In the genomic region with DNA sequence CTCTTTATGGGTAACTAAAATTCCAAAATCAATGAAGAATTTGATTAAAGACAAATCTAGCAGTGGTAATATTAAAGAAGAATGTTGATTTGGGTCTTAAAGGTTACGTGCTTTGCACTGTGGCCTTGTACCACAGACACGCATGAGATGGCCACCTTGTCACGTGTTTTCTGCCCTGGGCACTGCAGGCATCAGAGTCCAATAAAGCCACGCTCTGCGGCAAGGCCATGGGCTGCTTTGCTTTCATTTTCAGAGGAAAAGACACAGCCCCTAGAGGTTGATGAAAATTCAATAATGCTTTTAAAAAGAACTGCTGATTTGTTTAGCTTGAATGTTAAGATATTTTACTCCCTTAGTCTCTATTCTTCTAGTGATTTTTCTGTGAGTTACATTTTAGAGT, we compare ENCODE assay signal across 13 cellular contexts. TPM values are rescaled to one million over a fixed set of nuclear protein-coding genes. Genes with fewer than 3 reads are reported as not detected.
A peak's percentile ranks its signal among the peaks of the same experiment; 100 is the strongest.
DNase-seq lines count a peak whose midpoint lies in the region; ATAC-seq and TF ChIP-seq lines count a peak whose summit lies in the region.
"Had no signal": no experiment of that assay in that cellular context is flagged by ENCODE, and none has a peak within 500 bp of the region (broad histone marks: within the 10 kb centered on the region; RNA-seq: fewer than 3 reads in every experiment).

No MANE protein-coding gene starts in this region.

- H3K4me1 ChIP-seq in ACC112 (ENCODE audit: control insufficient read depth, insufficient read depth, low read length, unreplicated experiment) (peaks cover 72% of the 10 kb centered on the region), mesenchymal stem cell (ENCODE audit: control insufficient read depth, insufficient read depth, low read depth, low read length) (peaks cover 3% of the 10 kb centered on the region)

- ATAC-seq in HG03457 (IDR thresholded peaks at IDR 0.05; ENCODE audit: unreplicated experiment) = no peak
- no peak for ATAC-seq in WTC11
- ATAC-seq: activated naive CD8-positive, alpha-beta T cell treated with anti-CD3 and anti-CD28 coated beads, Interleukin-2, amount 50 U/mL, for 24 hours had no signal

- H3K4me3 Mint-ChIP-seq in WTC11 = no peak overlapping the region
- H3K4me3 Mint-ChIP-seq: activated naive CD8-positive, alpha-beta T cell treated with anti-CD3 and anti-CD28 coated beads, Interleukin-2, amount 50 U/mL, for 24 hours had no signal

- H3K27ac Mint-ChIP-seq in WTC11 = no peak overlapping the region; the same call in 1 of the 2 replicates
- H3K27ac Mint-ChIP-seq: activated naive CD8-positive, alpha-beta T cell treated with anti-CD3 and anti-CD28 coated beads, Interleukin-2, amount 50 U/mL, for 24 hours had no signal

- H2AK5ac ChIP-seq in mesenchymal stem cell (ENCODE audit: low read length, severe bottlenecking) = peak overlapping the region; percentile 33

- no peaks in the 10 kb centered on the region for H3K9me3 Mint-ChIP-seq in WTC11
- H3K9me3 Mint-ChIP-seq: activated naive CD8-positive, alpha-beta T cell treated with anti-CD3 and anti-CD28 coated beads, Interleukin-2, amount 50 U/mL, for 24 hours had no signal

- no peaks in the 10 kb centered on the region for H3K4me1 Mint-ChIP-seq in WTC11

- peak overlapping the region in 1 of 2 experiments; percentile 28 for H2BK12ac ChIP-seq in mesenchymal stem cell (ENCODE audit: low read length in 2 of 2)

- no peaks in the 10 kb centered on the region for H3K79me1 ChIP-seq in mesenchymal stem cell (replicated peaks; ENCODE audit: low read length, poor library complexity, severe bottlenecking)

- H3K36me3 ChIP-seq in ACC112 (ENCODE audit: insufficient read depth, low read length) (peaks cover 46% of the 10 kb centered on the region), SK-N-MC (ENCODE audit: insufficient read depth, low read length) (no peaks in the 10 kb centered on the region), mesenchymal stem cell (ENCODE audit: control insufficient read depth in 1 of 2, insufficient read depth in 2 of 2, low read depth in 1 of 2, low read length in 2 of 2) (peaks cover 0 to 48% of the 10 kb centered on the region in 2 experiments)

- H3K14ac ChIP-seq in mesenchymal stem cell (ENCODE audit: low read length in 2 of 2) = no peak overlapping the region

- WGBS in mesenchymal stem cell = 93% methylated on average over 5 of the region's 5 CpGs

- no peak overlapping the region for H2BK15ac ChIP-seq in mesenchymal stem cell (ENCODE audit: low read depth, poor library complexity, severe bottlenecking)

- H2AFZ ChIP-seq in ACC112 (ENCODE audit: low read length, unreplicated experiment) (no peak overlapping the region), mesenchymal stem cell (ENCODE audit: low read depth, low read length) (no peak overlapping the region)

- H3K23ac ChIP-seq in mesenchymal stem cell (ENCODE audit: low read length in 2 of 2) = no peak overlapping the region

- H3K18ac ChIP-seq in mesenchymal stem cell (ENCODE audit: low read depth in 1 of 2, low read length in 2 of 2) = no peak overlapping the region

- peak overlapping the region; percentile 91 for H3K27ac ChIP-seq in ACC112 (ENCODE audit: low read depth, low read length)
- peak overlapping the region; percentile 99 for H3K27ac ChIP-seq in SK-N-MC
- no peak overlapping the region for H3K27ac ChIP-seq in mesenchymal stem cell (ENCODE audit: low read length, poor library complexity, severe bottlenecking)

- H3K36me3 Mint-ChIP-seq in WTC11 = no peaks in the 10 kb centered on the region

- peak overlapping the region; percentile 11 for H4K91ac ChIP-seq in mesenchymal stem cell (ENCODE audit: low read length)

- no peak overlapping the region for H2BK5ac ChIP-seq in mesenchymal stem cell (ENCODE audit: low read depth, low read length, poor library complexity, severe bottlenecking)

- TF ChIP-seq CTCF in WTC11 (IDR thresholded peaks at IDR 0.05) = no peak

- H3K79me2 ChIP-seq in ACC112 (ENCODE audit: control insufficient read depth, insufficient read depth, low read length, unreplicated experiment) = peaks cover 13% of the 10 kb centered on the region

- POLR2A ChIA-PET in WTC11 (lab: Charles Lee) = no interaction called here

- H4K8ac ChIP-seq in mesenchymal stem cell (ENCODE audit: low read length) = peak overlapping the region; percentile 78

- H3K9me3 ChIP-seq in SK-N-MC (ENCODE audit: low read depth, low read length) (no peaks in the 10 kb centered on the region), mesenchymal stem cell (ENCODE audit: control insufficient read depth, low read length) (no peaks in the 10 kb centered on the region)

- CTCF ChIA-PET in WTC11 (lab: Charles Lee) = interaction anchor here (3.0 kb wide), 1 partner anchor 30 kb away, joined by 10 read pairs; a partner anchor contains a TSS

- no peak overlapping the region for H3K4ac ChIP-seq in mesenchymal stem cell (ENCODE audit: low read depth in 1 of 2, low read length in 2 of 2)

- DNase-seq in H4 (ENCODE audit: low spot score) (peak; percentile 46), SK-N-MC (ENCODE audit: low read depth, low spot score) (no peak), mesenchymal stem cell (no peak), cerebellum (ENCODE audit: low spot score) (no peak), NCI-H1436 (lab: John Stamatoyannopoulos, UW) (no peak), WTC11 (ENCODE audit: low spot score) (no peak)
- DNase-seq: ACHN; activated naive CD8-positive, alpha-beta T cell treated with anti-CD3 and anti-CD28 coated beads, Interleukin-2, amount 50 U/mL, for 24 hours; DMS79 treated with DMSO at 0.1 percent for 48 hours; NCI-H526 had no signal

- peak overlapping the region; percentile 61 for H3K9ac ChIP-seq in SK-N-MC (ENCODE audit: insufficient read length)
- H3K9ac ChIP-seq in mesenchymal stem cell (ENCODE audit: low read length) = peak overlapping the region; percentile 54

- H3K4me3 ChIP-seq in ACC112 (ENCODE audit: low read depth, low read length) (peak overlapping the region; percentile 32), SK-N-MC (peak overlapping the region; percentile 29), mesenchymal stem cell (ENCODE audit: insufficient read depth in 1 of 2, low read depth in 1 of 2, low read length in 2 of 2) (no peak overlapping the region)

- H3K27me3 ChIP-seq in ACC112 (ENCODE audit: insufficient read depth, low read length) = no peaks in the 10 kb centered on the region
- no peaks in the 10 kb centered on the region for H3K27me3 ChIP-seq in mesenchymal stem cell (ENCODE audit: control insufficient read depth in 1 of 2, insufficient read depth in 1 of 2, low read length in 2 of 2)

- H2BK120ac ChIP-seq in mesenchymal stem cell (ENCODE audit: low read depth, low read length) = no peak overlapping the region

- H3K4me2 ChIP-seq in mesenchymal stem cell (ENCODE audit: low read length, poor library complexity, severe bottlenecking) = no peak overlapping the region

- H3K27me3 Mint-ChIP-seq in WTC11 (ENCODE audit: low read depth) = no peaks in the 10 kb centered on the region; the same call in 1 of the 2 replicates

TF ChIP-seq in WTC11, 78 proteins besides CTCF, POLR2A, EP300 and RAD21 (continues in another document):
- no peak for TF ChIP-seq PRRX2 (CRISPR knock-in tag; IDR thresholded peaks at IDR 0.05)
- TF ChIP-seq, protein P1, sequence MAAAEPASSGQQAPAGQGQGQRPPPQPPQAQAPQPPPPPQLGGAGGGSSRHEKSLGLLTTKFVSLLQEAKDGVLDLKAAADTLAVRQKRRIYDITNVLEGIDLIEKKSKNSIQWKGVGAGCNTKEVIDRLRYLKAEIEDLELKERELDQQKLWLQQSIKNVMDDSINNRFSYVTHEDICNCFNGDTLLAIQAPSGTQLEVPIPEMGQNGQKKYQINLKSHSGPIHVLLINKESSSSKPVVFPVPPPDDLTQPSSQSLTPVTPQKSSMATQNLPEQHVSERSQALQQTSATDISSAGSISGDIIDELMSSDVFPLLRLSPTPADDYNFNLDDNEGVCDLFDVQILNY (CRISPR knock-in tag; IDR thresholded peaks at IDR 0.05) = no peak
- TF ChIP-seq ZNF138 (CRISPR knock-in tag; conservative IDR thresholded peaks at IDR 0.05) = no peak
- TF ChIP-seq, protein P2, sequence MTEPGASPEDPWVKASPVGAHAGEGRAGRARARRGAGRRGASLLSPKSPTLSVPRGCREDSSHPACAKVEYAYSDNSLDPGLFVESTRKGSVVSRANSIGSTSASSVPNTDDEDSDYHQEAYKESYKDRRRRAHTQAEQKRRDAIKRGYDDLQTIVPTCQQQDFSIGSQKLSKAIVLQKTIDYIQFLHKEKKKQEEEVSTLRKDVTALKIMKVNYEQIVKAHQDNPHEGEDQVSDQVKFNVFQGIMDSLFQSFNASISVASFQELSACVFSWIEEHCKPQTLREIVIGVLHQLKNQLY (CRISPR knock-in tag; IDR thresholded peaks at IDR 0.05) = no peak
- TF ChIP-seq, protein P3, sequence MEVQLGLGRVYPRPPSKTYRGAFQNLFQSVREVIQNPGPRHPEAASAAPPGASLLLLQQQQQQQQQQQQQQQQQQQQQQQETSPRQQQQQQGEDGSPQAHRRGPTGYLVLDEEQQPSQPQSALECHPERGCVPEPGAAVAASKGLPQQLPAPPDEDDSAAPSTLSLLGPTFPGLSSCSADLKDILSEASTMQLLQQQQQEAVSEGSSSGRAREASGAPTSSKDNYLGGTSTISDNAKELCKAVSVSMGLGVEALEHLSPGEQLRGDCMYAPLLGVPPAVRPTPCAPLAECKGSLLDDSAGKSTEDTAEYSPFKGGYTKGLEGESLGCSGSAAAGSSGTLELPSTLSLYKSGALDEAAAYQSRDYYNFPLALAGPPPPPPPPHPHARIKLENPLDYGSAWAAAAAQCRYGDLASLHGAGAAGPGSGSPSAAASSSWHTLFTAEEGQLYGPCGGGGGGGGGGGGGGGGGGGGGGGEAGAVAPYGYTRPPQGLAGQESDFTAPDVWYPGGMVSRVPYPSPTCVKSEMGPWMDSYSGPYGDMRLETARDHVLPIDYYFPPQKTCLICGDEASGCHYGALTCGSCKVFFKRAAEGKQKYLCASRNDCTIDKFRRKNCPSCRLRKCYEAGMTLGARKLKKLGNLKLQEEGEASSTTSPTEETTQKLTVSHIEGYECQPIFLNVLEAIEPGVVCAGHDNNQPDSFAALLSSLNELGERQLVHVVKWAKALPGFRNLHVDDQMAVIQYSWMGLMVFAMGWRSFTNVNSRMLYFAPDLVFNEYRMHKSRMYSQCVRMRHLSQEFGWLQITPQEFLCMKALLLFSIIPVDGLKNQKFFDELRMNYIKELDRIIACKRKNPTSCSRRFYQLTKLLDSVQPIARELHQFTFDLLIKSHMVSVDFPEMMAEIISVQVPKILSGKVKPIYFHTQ (CRISPR knock-in tag; IDR thresholded peaks at IDR 0.05) = no peak
- no peak for TF ChIP-seq GRHL2 (CRISPR knock-in tag; IDR thresholded peaks at IDR 0.05; ENCODE audit: insufficient replicate concordance, severe bottlenecking)

RNA-seq across cellular contexts. Expression of a gene that starts 30.4 kb away (rescaled TPM):
- total RNA-seq in H4 (2014; rRNA removed; shearing (Covaris generic)) = 0.06 and 3.3 TPM in 2 replicates
- polyA plus RNA-seq in mesenchymal stem cell (2013, experiment 1 of 2) = 1.1 TPM
- 0.99 TPM for polyA plus RNA-seq in mesenchymal stem cell (2013, experiment 2 of 2)
- total RNA-seq in cerebellum (2.8 TPM), WTC11 (2021) (3.6 to 5.4 TPM (median 4.8 TPM) in 3 replicates)
- total RNA-seq: mononuclear cell had no signal

Comparison
In these comparisons a context has a peak if more than half of its experiments do, and no peak if none do; other contexts are left out.
1. H3K4me3 ChIP-seq: peak in ACC112 (single experiment) and SK-N-MC (single experiment); none in mesenchymal stem cell (0 of 2).